14 cellular contexts compared by ENCODE assay signal in the genomic region with DNA sequence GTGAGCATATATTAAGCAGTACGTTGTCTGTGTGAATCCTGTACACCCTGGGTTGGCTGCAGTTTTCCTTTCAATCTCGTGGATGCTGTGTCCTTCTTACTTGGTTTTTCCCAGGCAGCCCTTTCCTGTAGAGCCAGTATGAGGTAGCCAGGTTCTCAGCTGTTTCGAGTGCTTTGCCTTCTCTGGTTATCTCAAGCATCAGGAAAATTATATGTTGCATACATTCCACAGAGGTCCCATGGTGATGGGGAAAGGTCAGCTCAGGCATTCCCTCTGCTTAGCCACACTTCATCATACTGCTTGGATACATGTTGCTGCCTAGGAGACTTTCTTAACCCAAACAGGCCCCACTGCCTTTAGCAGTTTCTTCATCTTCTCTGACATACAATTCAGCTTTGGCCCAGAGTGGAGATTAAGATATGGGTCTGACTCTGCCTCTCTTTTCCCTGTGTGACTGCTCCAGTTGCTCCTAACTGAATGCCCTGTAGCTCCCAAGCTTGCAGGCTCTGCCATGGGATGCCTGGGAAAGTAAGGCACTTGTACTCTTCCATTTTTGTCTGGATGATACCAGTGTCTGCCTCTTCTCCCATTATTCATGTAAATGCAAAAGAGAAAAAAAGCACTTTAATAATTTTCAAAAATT. TPM values are rescaled to one million over a fixed set of nuclear protein-coding genes. Genes with fewer than 3 reads are reported as not detected.
A peak's percentile ranks its signal among the peaks of the same experiment; 100 is the strongest.
DNase-seq lines count a peak whose midpoint lies in the region; ATAC-seq and TF ChIP-seq lines count a peak whose summit lies in the region.
"Had no signal": no experiment of that assay in that cellular context is flagged by ENCODE, and none has a peak within 500 bp of the region (broad histone marks: within the 10 kb centered on the region; RNA-seq: fewer than 3 reads in every experiment).

No MANE protein-coding gene starts in this region.

- H3K27ac Mint-ChIP-seq in activated CD4-positive, alpha-beta memory T cell treated with anti-CD3 and anti-CD28 coated beads, Interleukin-2, amount 10 ng/mL, durations not matched to agents 7 days and 5 days = no peak overlapping the region
- H3K27ac Mint-ChIP-seq: activated naive CD8-positive, alpha-beta T cell treated with anti-CD3 and anti-CD28 coated beads, Interleukin-2, amount 10 ng/mL, durations not matched to agents 7 days and 5 days; IgD-negative memory B cell; natural killer cell treated with Interleukin-12 subunit alpha and Interleukin-12 subunit beta and Interleukin-15 and Interleukin-18, amount 100 ng/mL, for 72 hours had no signal

- H3K36me3 Mint-ChIP-seq in activated CD4-positive, alpha-beta memory T cell treated with anti-CD3 and anti-CD28 coated beads, Interleukin-2, amount 10 ng/mL, durations not matched to agents 7 days and 5 days (ENCODE audit: low read depth) = no peaks in the 10 kb centered on the region
- H3K36me3 Mint-ChIP-seq: activated naive CD8-positive, alpha-beta T cell treated with anti-CD3 and anti-CD28 coated beads, Interleukin-2, amount 10 ng/mL, durations not matched to agents 7 days and 5 days had no signal

- H3K27me3 ChIP-seq in Panc1 (ENCODE audit: control insufficient read depth, insufficient read depth, low read length) = no peaks in the 10 kb centered on the region

- no peak overlapping the region for H3K4me3 Mint-ChIP-seq in activated CD4-positive, alpha-beta memory T cell treated with anti-CD3 and anti-CD28 coated beads, Interleukin-2, amount 10 ng/mL, durations not matched to agents 7 days and 5 days
- H3K4me3 Mint-ChIP-seq: activated naive CD8-positive, alpha-beta T cell treated with anti-CD3 and anti-CD28 coated beads, Interleukin-2, amount 10 ng/mL, durations not matched to agents 7 days and 5 days; IgD-negative memory B cell; natural killer cell treated with Interleukin-12 subunit alpha and Interleukin-12 subunit beta and Interleukin-15 and Interleukin-18, amount 100 ng/mL, for 72 hours had no signal

- H3K36me3 ChIP-seq in Panc1 (ENCODE audit: control insufficient read depth, insufficient read depth, low read length) = no peaks in the 10 kb centered on the region

- intact Hi-C loops in Panc1 (cut with micrococcal nuclease; ENCODE audit: unreplicated experiment) = no loop called here

- in situ Hi-C loops in Panc1 (cut with HindIII; ENCODE audit: low pct_unique_long_range_greater_than_20kb, low sequenced_read_pairs) = no loop called here

- no peaks in the 10 kb centered on the region for H3K4me1 Mint-ChIP-seq in activated CD4-positive, alpha-beta memory T cell treated with anti-CD3 and anti-CD28 coated beads, Interleukin-2, amount 10 ng/mL, durations not matched to agents 7 days and 5 days
- H3K4me1 Mint-ChIP-seq: IgD-negative memory B cell had no signal

- no peak overlapping the region for H3K4me3 ChIP-seq in Panc1 (ENCODE audit: low read depth in 2 of 2, low read length in 2 of 2)
- no peak overlapping the region for H3K4me3 ChIP-seq in epithelial cell of esophagus (ENCODE audit: low read length)

- peaks cover 36% of the 10 kb centered on the region for H3K4me1 ChIP-seq in Panc1 (ENCODE audit: control insufficient read depth, insufficient read depth, low read length)

- no peaks in the 10 kb centered on the region for H3K27me3 Mint-ChIP-seq in activated CD4-positive, alpha-beta memory T cell treated with anti-CD3 and anti-CD28 coated beads, Interleukin-2, amount 10 ng/mL, durations not matched to agents 7 days and 5 days
- H3K27me3 Mint-ChIP-seq: IgD-negative memory B cell had no signal

- H3K9me3 Mint-ChIP-seq in activated CD4-positive, alpha-beta memory T cell treated with anti-CD3 and anti-CD28 coated beads, Interleukin-2, amount 10 ng/mL, durations not matched to agents 7 days and 5 days = no peaks in the 10 kb centered on the region
- H3K9me3 Mint-ChIP-seq: activated naive CD8-positive, alpha-beta T cell treated with anti-CD3 and anti-CD28 coated beads, Interleukin-2, amount 10 ng/mL, durations not matched to agents 7 days and 5 days had no signal

- H3K9me3 ChIP-seq in Panc1 (ENCODE audit: control insufficient read depth, insufficient read depth, low read depth, low read length) = no peaks in the 10 kb centered on the region

- peak; percentile 84 for ATAC-seq in Panc1
- ATAC-seq in HG03095 (IDR thresholded peaks at IDR 0.05; ENCODE audit: unreplicated experiment) = no peak
- ATAC-seq: natural killer cell treated with Interleukin-12 subunit alpha and Interleukin-12 subunit beta and Interleukin-15 and Interleukin-18, amount 100 ng/mL, for 72 hours had no signal

- POLR2A ChIA-PET in Panc1 (lab: Charles Lee) = interaction anchor here (0.6 to 0.7 kb wide), 2 partner anchors 28 to 51 kb away, joined by 3 read pairs; no protein-coding TSS in a partner anchor
- POLR2A ChIA-PET in activated CD4-positive, alpha-beta memory T cell treated with anti-CD3 and anti-CD28 coated beads, Interleukin-2, amount 10 ng/mL, durations not matched to agents 7 days and 5 days (lab: Charles Lee) = no interaction called here

- BruUV-seq in Panc1 (replicated peaks; lab: Mats Ljungman, UMichigan) = no TSS peak

- CTCF ChIA-PET in Panc1 (lab: Charles Lee) = interaction anchor here (0.6 kb wide), 1 partner anchor 12 kb away, joined by 3 read pairs; no protein-coding TSS in a partner anchor
- CTCF ChIA-PET in activated CD4-positive, alpha-beta memory T cell treated with anti-CD3 and anti-CD28 coated beads, Interleukin-2, amount 10 ng/mL, durations not matched to agents 7 days and 5 days (lab: Charles Lee) = no interaction called here

- TF ChIP-seq CTCF in Panc1 (IDR thresholded peaks at IDR 0.05) (no peak), epithelial cell of esophagus (IDR thresholded peaks at IDR 0.05; ENCODE audit: insufficient read depth, low read depth, low read length, missing control alignments) (no peak)

- H3K27ac ChIP-seq in Panc1 (ENCODE audit: low read length) = peak overlapping the region; percentile 62; the same call in 1 of the 2 replicates

- DNase-seq in EL (peak; percentile 94), Panc1 (ENCODE audit: low read depth, low spot score) (no peak), epithelial cell of esophagus (ENCODE audit: low read depth) (peak; percentile 47), non-pigmented ciliary epithelial cell (ENCODE audit: low read depth) (peak; percentile 85), SKM-1 (lab: John Stamatoyannopoulos, UW; ENCODE audit: unreplicated experiment) (no peak)
- no peak for DNase-seq in activated CD4-positive, alpha-beta memory T cell treated with anti-CD3 and anti-CD28 coated beads, Interleukin-2, amount 10 ng/mL, durations not matched to agents 7 days and 5 days
- DNase-seq in activated CD4-positive, CD25-positive, alpha-beta regulatory T cell (lab: John Stamatoyannopoulos, UW) = no peak
- DNase-seq: activated CD4-positive, alpha-beta T cell treated with anti-CD3 and anti-CD28 coated beads for 1 hour; activated naive CD8-positive, alpha-beta T cell treated with anti-CD3 and anti-CD28 coated beads, Interleukin-2, amount 10 ng/mL, durations not matched to agents 7 days and 5 days; DMS79; stimulated activated CD4-positive, alpha-beta T cell treated with anti-CD3 and anti-CD28 coated beads, Interleukin-4, amount 100 ng/mL, for 24 hours had no signal

RNA-seq across cellular contexts. Expression of a gene that starts 11.3 kb away (rescaled TPM):
- total RNA-seq in Panc1 (2021; ENCODE audit: unreplicated experiment) = 19.2 TPM
- polyA plus RNA-seq in Panc1 (2012; ENCODE audit: insufficient read length) = 19.6 TPM
- not detected for total RNA-seq in activated CD4-positive, alpha-beta memory T cell treated with anti-CD3 and anti-CD28 coated beads, Interleukin-2, amount 10 ng/mL, durations not matched to agents 7 days and 5 days

Comparison
In these comparisons a context has a peak if more than half of its experiments do, and no peak if none do; other contexts are left out.
1. DNase-seq: peak in EL (single experiment), epithelial cell of esophagus (single experiment) and non-pigmented ciliary epithelial cell (single experiment); none in Panc1 (single experiment), SKM-1 (single experiment), activated CD4-positive, alpha-beta memory T cell treated with anti-CD3 and anti-CD28 coated beads, Interleukin-2, amount 10 ng/mL, durations not matched to agents 7 days and 5 days (single experiment) and activated CD4-positive, CD25-positive, alpha-beta regulatory T cell (0 of 4).
2. RNA of a gene that starts 11.3 kb away (total RNA-seq): 19.2 TPM in Panc1 (single experiment); not detected in activated CD4-positive, alpha-beta memory T cell treated with anti-CD3 and anti-CD28 coated beads, Interleukin-2, amount 10 ng/mL, durations not matched to agents 7 days and 5 days; every median in the first group is over 10 times any median in the second.